ENCODE assay signal across 37 cellular contexts in the genomic region with DNA sequence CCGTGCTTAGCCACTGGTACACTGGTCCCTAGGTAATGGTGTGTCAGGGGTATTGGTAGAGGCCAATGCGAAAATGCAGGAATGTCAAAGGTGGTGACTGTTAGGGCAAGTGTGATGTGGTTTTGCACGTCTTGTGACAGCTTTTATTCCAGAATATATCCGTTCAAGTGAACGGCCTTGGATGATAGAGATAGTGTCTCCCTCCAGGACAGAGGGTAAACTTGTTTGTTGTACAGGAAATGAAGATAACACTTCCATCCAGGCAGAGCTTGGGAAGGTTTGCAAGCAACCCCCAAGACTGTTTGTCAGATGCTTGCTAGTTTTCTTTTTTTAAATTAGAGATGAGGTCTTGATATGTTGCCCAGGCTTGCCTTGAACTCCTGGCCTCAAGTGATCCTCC.
DNase-seq lines count a peak whose midpoint lies in the region; ATAC-seq, FAIRE-seq and TF ChIP-seq lines count a peak whose summit lies in the region.
"Had no signal": no experiment of that assay in that cellular context is flagged by ENCODE, and none has a peak within 500 bp of the region (broad histone marks: within the 10 kb centered on the region; RNA-seq: fewer than 3 reads in every experiment).

No MANE protein-coding gene starts in this region.

- H3K23ac ChIP-seq in trophoblast cell (ENCODE audit: low read length) = no peak overlapping the region

- no peak for TF ChIP-seq CTCF in HEK293 (tag by site-specific recombination; IDR thresholded peaks at IDR 0.05)
- no peak for TF ChIP-seq CTCF in bronchial epithelial cell (IDR thresholded peaks at IDR 0.05; ENCODE audit: insufficient read depth, low read length, severe bottlenecking)
- no peak for TF ChIP-seq CTCF in omental fat pad (IDR thresholded peaks at IDR 0.05)

- H3K27me3 ChIP-seq in bronchial epithelial cell (ENCODE audit: control insufficient read depth, insufficient read depth, low read length) (peaks cover 2% of the 10 kb centered on the region), trophoblast cell (ENCODE audit: insufficient read depth, low read length) (no peaks in the 10 kb centered on the region)
- H3K27me3 ChIP-seq: BE2C; BLaER1; BLaER1 treated with 17β-estradiol and CSF1 and Interleukin-3, amounts not matched to agents 10 nM and 100 nM had no signal

- no peaks in the 10 kb centered on the region for H3K9me3 Mint-ChIP-seq in activated naive CD4-positive, alpha-beta T cell treated with anti-CD3 and anti-CD28 coated beads, Interleukin-2, amount 50 U/mL, for 24 hours
- H3K9me3 Mint-ChIP-seq: CD14-positive monocyte; CD4-positive, alpha-beta memory T cell; CD4-positive, alpha-beta T cell; CD8-positive, alpha-beta memory T cell; CD8-positive, alpha-beta T cell had no signal

- H2BK120ac ChIP-seq in trophoblast cell (ENCODE audit: insufficient read depth, low read length, poor library complexity) = no peak overlapping the region

- H3K9ac ChIP-seq in trophoblast cell (ENCODE audit: low read length) = no peak overlapping the region
- H3K9ac ChIP-seq: BLaER1; BLaER1 treated with 17β-estradiol and CSF1 and Interleukin-3, amounts not matched to agents 10 nM and 100 nM had no signal

- H2AK5ac ChIP-seq in trophoblast cell (ENCODE audit: low read length) = no peak overlapping the region

- H3K4me1 Mint-ChIP-seq in activated naive CD4-positive, alpha-beta T cell treated with anti-CD3 and anti-CD28 coated beads, Interleukin-2, amount 50 U/mL, for 24 hours = no peaks in the 10 kb centered on the region
- H3K4me1 Mint-ChIP-seq: B cell; CD14-positive monocyte; CD4-positive, alpha-beta memory T cell; CD4-positive, CD25-positive, alpha-beta regulatory T cell; CD8-positive, alpha-beta memory T cell had no signal

- CTCF ChIA-PET in HEK293 (lab: Yijun Ruan, JAX) = no interaction called here

- H3K36me3 ChIP-seq in HEK293 (ENCODE audit: control insufficient read depth in 2 of 2, insufficient read depth in 1 of 2, low read length in 2 of 2) = no peaks in the 10 kb centered on the region
- no peaks in the 10 kb centered on the region for H3K36me3 ChIP-seq in bronchial epithelial cell (ENCODE audit: control insufficient read depth, insufficient read depth, low read length)
- peaks cover 0 to 2% of the 10 kb centered on the region in 2 experiments for H3K36me3 ChIP-seq in trophoblast cell (ENCODE audit: control insufficient read depth in 1 of 2, insufficient read depth in 2 of 2, low read length in 2 of 2)
- H3K36me3 ChIP-seq: BE2C; BLaER1; BLaER1 treated with 17β-estradiol and CSF1 and Interleukin-3, amounts not matched to agents 10 nM and 100 nM had no signal

- H3K79me1 ChIP-seq in trophoblast cell (ENCODE audit: low read length) = no peaks in the 10 kb centered on the region

- POLR2A ChIA-PET in HEK293 (lab: Yijun Ruan, JAX) = no interaction called here

- H4K91ac ChIP-seq in trophoblast cell (ENCODE audit: low read depth, low read length) = no peak overlapping the region

- H3K4me1 ChIP-seq in HEK293 (ENCODE audit: control insufficient read depth, insufficient read depth, low read length) (no peaks in the 10 kb centered on the region), trophoblast cell (ENCODE audit: control insufficient read depth in 1 of 2, insufficient read depth in 2 of 2, low read length in 2 of 2) (no peaks in the 10 kb centered on the region)
- H3K4me1 ChIP-seq: A549; BE2C; BLaER1; BLaER1 treated with 17β-estradiol and CSF1 and Interleukin-3, amounts not matched to agents 10 nM and 100 nM; Caco-2 had no signal

- H3K36me3 Mint-ChIP-seq in activated naive CD4-positive, alpha-beta T cell treated with anti-CD3 and anti-CD28 coated beads, Interleukin-2, amount 50 U/mL, for 24 hours = no peaks in the 10 kb centered on the region
- H3K36me3 Mint-ChIP-seq: CD14-positive monocyte; CD4-positive, alpha-beta memory T cell; CD4-positive, CD25-positive, alpha-beta regulatory T cell; CD8-positive, alpha-beta memory T cell; CD8-positive, alpha-beta T cell had no signal

- no CpG with 5 or more reads among the region's 5 CpGs for WGBS in trophoblast cell (ENCODE audit: extremely low coverage, insufficient coverage, insufficient read length)

- FAIRE-seq in bronchial epithelial cell (lab: Jason Lieb, UNC) = peak; percentile 47
- FAIRE-seq: A204.1, A549, D721Med had no signal

- H4K8ac ChIP-seq in trophoblast cell (ENCODE audit: low read depth, low read length) = no peak overlapping the region

- no peaks in the 10 kb centered on the region for H3K79me2 ChIP-seq in trophoblast cell (ENCODE audit: control insufficient read depth, insufficient read depth, low read length, poor library complexity)

- H3K27ac ChIP-seq in HEK293 (ENCODE audit: extremely low read depth, low read depth, low read length) (no peak overlapping the region), trophoblast cell (ENCODE audit: low read depth, low read length) (no peak overlapping the region)
- H3K27ac ChIP-seq: 22Rv1; A549; BLaER1; BLaER1 treated with 17β-estradiol and CSF1 and Interleukin-3, amounts not matched to agents 10 nM and 100 nM; C4-2B had no signal

- no peaks in the 10 kb centered on the region for H3K27me3 Mint-ChIP-seq in activated naive CD4-positive, alpha-beta T cell treated with anti-CD3 and anti-CD28 coated beads, Interleukin-2, amount 50 U/mL, for 24 hours
- H3K27me3 Mint-ChIP-seq: CD4-positive, alpha-beta T cell had no signal

- H4K12ac ChIP-seq in trophoblast cell (ENCODE audit: low read depth, low read length) = no peak overlapping the region

- H3K4ac ChIP-seq in trophoblast cell (ENCODE audit: low read depth, low read length) = no peak overlapping the region

- H3K4me3 ChIP-seq in HEK293 (ENCODE audit: low read depth, low read length) (no peak overlapping the region), bronchial epithelial cell (ENCODE audit: low read depth, low read length) (no peak overlapping the region), trophoblast cell (ENCODE audit: low read depth, low read length) (peak overlapping the region; percentile 40)
- H3K4me3 ChIP-seq: A549; BLaER1; BLaER1 treated with 17β-estradiol and CSF1 and Interleukin-3, amounts not matched to agents 10 nM and 100 nM had no signal

- no peak overlapping the region for H3K18ac ChIP-seq in trophoblast cell (ENCODE audit: low read length)

- no peak for ATAC-seq in omental fat pad (ENCODE audit: low FRiP score)
- ATAC-seq: A549; CD8-positive, alpha-beta T cell had no signal

- no peak overlapping the region for H2BK12ac ChIP-seq in trophoblast cell (ENCODE audit: low read length)

- H3K14ac ChIP-seq in trophoblast cell (ENCODE audit: low read length) = no peak overlapping the region

- H3K9me3 ChIP-seq in HEK293 (ENCODE audit: control insufficient read depth, insufficient read depth, low read depth, low read length) (no peaks in the 10 kb centered on the region), trophoblast cell (ENCODE audit: insufficient read depth, low read depth, low read length) (peaks cover 4% of the 10 kb centered on the region)
- H3K9me3 ChIP-seq: A549; BE2C; BLaER1; BLaER1 treated with 17β-estradiol and CSF1 and Interleukin-3, amounts not matched to agents 10 nM and 100 nM; Caco-2 had no signal

- no peak overlapping the region for H2AFZ ChIP-seq in trophoblast cell (ENCODE audit: insufficient read depth, low read length, poor library complexity)

- no peak for DNase-seq in activated naive CD4-positive, alpha-beta T cell treated with Interleukin-2 at 50 U/mL for 16 hours
- DNase-seq in bronchial epithelial cell (ENCODE audit: low read depth) (no peak), trophoblast cell (no peak), NOMO-1 (lab: John Stamatoyannopoulos, UW; ENCODE audit: unreplicated experiment in 2 of 2) (no peak), NCI-H774 (lab: John Stamatoyannopoulos, UW) (no peak), omental fat pad (ENCODE audit: low spot score) (no peak)
- DNase-seq: 8988T; ACHN; AML-193; BE2C; C1 segment of cervical spinal cord; Caco-2; Calu3; CD4-positive, alpha-beta memory T cell; CD4-positive, alpha-beta T cell; CD4-positive, CD25-positive, alpha-beta regulatory T cell; CD8-positive, alpha-beta memory T cell; CD8-positive, alpha-beta T cell; COR-L47; DMS 273 treated with DMSO at 0.1 percent for 48 hours; DMS153; DMS53; DMS79; DMS79 treated with DMSO at 0.1 percent for 48 hours; DND-41; EL had no signal

- H3K4me2 ChIP-seq in trophoblast cell (ENCODE audit: low read length) = no peak overlapping the region
- H3K4me2 ChIP-seq: A549; BLaER1; BLaER1 treated with 17β-estradiol and CSF1 and Interleukin-3, amounts not matched to agents 10 nM and 100 nM had no signal

- H2BK5ac ChIP-seq in trophoblast cell (ENCODE audit: low read depth, low read length, poor library complexity) = no peak overlapping the region

- H3K4me3 Mint-ChIP-seq in activated naive CD4-positive, alpha-beta T cell treated with anti-CD3 and anti-CD28 coated beads, Interleukin-2, amount 50 U/mL, for 24 hours = no peak overlapping the region
- H3K4me3 Mint-ChIP-seq: B cell; CD14-positive monocyte; CD4-positive, alpha-beta memory T cell; CD4-positive, alpha-beta T cell; CD4-positive, CD25-positive, alpha-beta regulatory T cell; CD8-positive, alpha-beta memory T cell; CD8-positive, alpha-beta T cell had no signal

- H3K27ac Mint-ChIP-seq in activated naive CD4-positive, alpha-beta T cell treated with anti-CD3 and anti-CD28 coated beads, Interleukin-2, amount 50 U/mL, for 24 hours = peak overlapping the region; percentile 5
- H3K27ac Mint-ChIP-seq: B cell; CD14-positive monocyte; CD4-positive, alpha-beta memory T cell; CD4-positive, alpha-beta T cell; CD4-positive, CD25-positive, alpha-beta regulatory T cell; CD8-positive, alpha-beta memory T cell; CD8-positive, alpha-beta T cell had no signal

TF ChIP-seq in HEK293, 187 proteins besides CTCF, POLR2A, EP300 and RAD21:
- TF ChIP-seq ZNF514 (tag by site-specific recombination; IDR thresholded peaks at IDR 0.05) = peak; percentile 92; the same call in 1 of the 2 replicates
- TF ChIP-seq ZNF341 (tag by site-specific recombination; IDR thresholded peaks at IDR 0.05; ENCODE audit: low read depth) = no peak
